Comparison of ENCODE assay signal across 17 cellular contexts in the genomic region with DNA sequence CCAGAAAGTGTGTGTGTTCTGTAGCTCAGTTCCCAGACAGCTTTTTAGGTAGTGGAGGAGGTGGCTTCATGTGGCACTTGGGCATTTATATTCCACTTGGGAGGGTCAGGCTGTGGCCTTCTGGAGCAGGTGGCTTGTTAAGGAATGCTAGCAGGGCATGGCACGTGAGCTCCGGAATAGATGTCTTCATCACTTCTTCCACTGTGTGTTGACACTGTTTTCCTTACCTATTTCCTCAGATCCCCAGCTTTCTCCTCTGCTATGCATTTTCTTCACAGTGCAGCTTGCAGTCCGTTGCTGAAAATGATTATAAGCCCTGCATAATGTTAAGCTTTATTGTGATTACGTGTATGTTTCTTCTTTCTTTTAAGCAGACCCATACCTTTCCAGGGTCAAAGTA. TPM values are rescaled to one million over a fixed set of nuclear protein-coding genes. Genes with fewer than 3 reads are reported as not detected.
DNase-seq lines count a peak whose midpoint lies in the region; ATAC-seq, FAIRE-seq and TF ChIP-seq lines count a peak whose summit lies in the region.
"Had no signal": no experiment of that assay in that cellular context is flagged by ENCODE, and none has a peak within 500 bp of the region (broad histone marks: within the 10 kb centered on the region; RNA-seq: fewer than 3 reads in every experiment).

No MANE protein-coding gene starts in this region.

- H3K79me2 ChIP-seq in ACC112 (ENCODE audit: control insufficient read depth, insufficient read depth, low read length, unreplicated experiment): peaks cover 15% of the 10 kb centered on the region

- no peak for DNase-seq in CD4-positive, alpha-beta T cell
- no peak for DNase-seq in natural killer cell
- DNase-seq in pancreas: no peak
- DNase-seq in GM20000 (ENCODE audit: low spot score): no peak
- DNase-seq: DMS 273 treated with DMSO at 0.1 percent for 48 hours, Kasumi-1, NCI-H1417 treated with DMSO at 0.1 percent for 48 hours, NCI-H2029 treated with DMSO at 0.1 percent for 48 hours, NCI-H2227 treated with DMSO at 0.1 percent for 48 hours, NCI-H526 had no signal

- H3K4me1 Mint-ChIP-seq in CD4-positive, alpha-beta T cell (ENCODE audit: low read depth): peaks cover 26% of the 10 kb centered on the region
- peaks cover 14% of the 10 kb centered on the region for H3K4me1 Mint-ChIP-seq in activated T-helper 17 cell treated with anti-CD3 and anti-CD28 coated beads, Interleukin-2, amount 50 U/mL, for 72 hours
- H3K4me1 Mint-ChIP-seq in natural killer cell: peaks cover 17 to 26% of the 10 kb centered on the region in 2 donors

- CTCF ChIA-PET in CD4-positive, alpha-beta T cell (lab: Charles Lee): no interaction called here

- TF ChIP-seq CTCF in CD4-positive, alpha-beta T cell (IDR thresholded peaks at IDR 0.05): no peak
- TF ChIP-seq CTCF in natural killer cell (IDR thresholded peaks at IDR 0.05): no peak
- no peak for TF ChIP-seq CTCF in pancreas (IDR thresholded peaks at IDR 0.05)
- TF ChIP-seq CTCF in GM20000 (IDR thresholded peaks at IDR 0.05; ENCODE audit: extremely low read depth, missing control alignments): no peak

- peaks cover 69% of the 10 kb centered on the region for H3K36me3 Mint-ChIP-seq in CD4-positive, alpha-beta T cell (ENCODE audit: low read depth)
- H3K36me3 Mint-ChIP-seq in activated T-helper 17 cell treated with anti-CD3 and anti-CD28 coated beads, Interleukin-2, amount 50 U/mL, for 72 hours (ENCODE audit: low read depth): peaks cover 95% of the 10 kb centered on the region
- H3K36me3 Mint-ChIP-seq in natural killer cell: peaks cover 32% of the 10 kb centered on the region

- WGBS in pancreas, 2 donors: 84 to 87% methylated on average over 4 of the region's 4 CpGs

- H2AFZ ChIP-seq in ACC112 (ENCODE audit: low read length, unreplicated experiment): no peak overlapping the region

- no peaks in the 10 kb centered on the region for H3K9me3 ChIP-seq in CD4-positive, alpha-beta T cell (ENCODE audit: control insufficient read depth, low read length)
- no peaks in the 10 kb centered on the region for H3K9me3 ChIP-seq in pancreas
- H3K9me3 ChIP-seq: BLaER1 had no signal

- H3K9me3 Mint-ChIP-seq in CD4-positive, alpha-beta T cell: no peaks in the 10 kb centered on the region
- no peaks in the 10 kb centered on the region for H3K9me3 Mint-ChIP-seq in activated T-helper 17 cell treated with anti-CD3 and anti-CD28 coated beads, Interleukin-2, amount 50 U/mL, for 72 hours
- no peaks in the 10 kb centered on the region for H3K9me3 Mint-ChIP-seq in natural killer cell

- H3K27ac Mint-ChIP-seq in CD4-positive, alpha-beta T cell: peak overlapping the region; percentile 84
- peak overlapping the region; percentile 23 for H3K27ac Mint-ChIP-seq in activated T-helper 17 cell treated with anti-CD3 and anti-CD28 coated beads, Interleukin-2, amount 50 U/mL, for 72 hours
- H3K27ac Mint-ChIP-seq in natural killer cell: peak overlapping the region; percentile 11 to 50

- H3K27me3 ChIP-seq in ACC112 (ENCODE audit: insufficient read depth, low read length): no peaks in the 10 kb centered on the region
- H3K27me3 ChIP-seq in CD4-positive, alpha-beta T cell (ENCODE audit: control insufficient read depth, insufficient read depth, low read length): no peaks in the 10 kb centered on the region
- no peaks in the 10 kb centered on the region for H3K27me3 ChIP-seq in pancreas
- H3K27me3 ChIP-seq: BLaER1 had no signal

- no peak overlapping the region for H3K4me3 Mint-ChIP-seq in CD4-positive, alpha-beta T cell
- no peak overlapping the region for H3K4me3 Mint-ChIP-seq in activated T-helper 17 cell treated with anti-CD3 and anti-CD28 coated beads, Interleukin-2, amount 50 U/mL, for 72 hours
- no peak overlapping the region for H3K4me3 Mint-ChIP-seq in natural killer cell

- H3K27me3 Mint-ChIP-seq in CD4-positive, alpha-beta T cell: no peaks in the 10 kb centered on the region
- H3K27me3 Mint-ChIP-seq in activated T-helper 17 cell treated with anti-CD3 and anti-CD28 coated beads, Interleukin-2, amount 50 U/mL, for 72 hours: no peaks in the 10 kb centered on the region
- H3K27me3 Mint-ChIP-seq in natural killer cell (ENCODE audit: low read depth in 2 of 2): no peaks in the 10 kb centered on the region

- H3K4me1 ChIP-seq in ACC112 (ENCODE audit: control insufficient read depth, insufficient read depth, low read length, unreplicated experiment) (peaks cover 15% of the 10 kb centered on the region), pancreas (peaks cover 2 to 14% (median 5%) of the 10 kb centered on the region in 3 donors)

- intact Hi-C loops in CD4-positive, alpha-beta T cell (cut with DNase I, micrococcal nuclease): no loop called here
- intact Hi-C loops in natural killer cell (cut with micrococcal nuclease) (no loop called here), pancreas (cut with DNase I) (loop anchor here in 1 of 3 donors (10.0 kb wide), 1 partner anchor 115 kb away; no protein-coding TSS in a partner anchor)

- H3K27ac ChIP-seq in ACC112 (ENCODE audit: low read depth, low read length): 0 out of 2 replicates have a peak overlapping the region, but pooled peaks have one; percentile 0
- no peak overlapping the region for H3K27ac ChIP-seq in CD4-positive, alpha-beta T cell (ENCODE audit: low read depth, low read length)
- H3K27ac ChIP-seq in pancreas: no peak overlapping the region
- H3K27ac ChIP-seq: BLaER1 had no signal

- FAIRE-seq in pancreas (lab: Jason Lieb, UNC): no peak
- FAIRE-seq: H1 had no signal

- ATAC-seq in CD4-positive, alpha-beta T cell (ENCODE audit: poor library complexity): no peak
- no peak for ATAC-seq in activated T-helper 17 cell treated with anti-CD3 and anti-CD28 coated beads, Interleukin-2, amount 50 U/mL, for 72 hours (replicated peaks)
- ATAC-seq in natural killer cell (no peak), pancreas (no peak), GM19455 (IDR thresholded peaks at IDR 0.05; ENCODE audit: unreplicated experiment) (no peak)

- no peak overlapping the region for H3K4me3 ChIP-seq in ACC112 (ENCODE audit: low read depth, low read length)
- H3K4me3 ChIP-seq in pancreas: no peak overlapping the region
- H3K4me3 ChIP-seq: BLaER1 had no signal

- POLR2A ChIA-PET in CD4-positive, alpha-beta T cell (lab: Charles Lee): interaction anchor here (1.1 to 1.3 kb wide), 2 partner anchors 26 to 106 kb away, joined by 3 to 4 read pairs; partner anchors contain the start of gene HNRNPH1

- H3K36me3 ChIP-seq in ACC112 (ENCODE audit: insufficient read depth, low read length) (peaks cover 38% of the 10 kb centered on the region), pancreas (peaks cover 16 to 52% (median 42%) of the 10 kb centered on the region in 3 donors)

RNA-seq across cellular contexts. Expression of gene MAML1, which starts 3.3 kb away (rescaled TPM):
- total RNA-seq in CD4-positive, alpha-beta T cell: 10 to 100 TPM; 21.8 to 22.2 TPM
- 10 to 100 TPM; 26.7 to 42.4 TPM for total RNA-seq in activated T-helper 17 cell treated with anti-CD3 and anti-CD28 coated beads, Interleukin-2, amount 50 U/mL, for 72 hours
- total RNA-seq in natural killer cell: 10 to 100 TPM; 28.8 to 45.4 (median 37.6) TPM
- total RNA-seq in pancreas: 10 to 100 TPM; 10.7 to 18.0 (median 11.5) TPM
- 1 to 10 TPM; 7.1 TPM for polyA plus RNA-seq in pancreas

RNA-seq across cellular contexts. Expression of gene CANX, which starts 30.5 kb away (rescaled TPM):
- total RNA-seq in CD4-positive, alpha-beta T cell: 100 to 1,000 TPM; 150 to 152 TPM
- 100 to 1,000 TPM; 605 to 614 TPM for total RNA-seq in activated T-helper 17 cell treated with anti-CD3 and anti-CD28 coated beads, Interleukin-2, amount 50 U/mL, for 72 hours
- 100 to 1,000 TPM; 233 to 291 (median 260) TPM for total RNA-seq in natural killer cell
- 100 to 1,000 TPM; 353 to 633 (median 516) TPM for total RNA-seq in pancreas
- polyA plus RNA-seq in pancreas: 100 to 1,000 TPM in 1 of 2 donors, 10 to 100 TPM in 1; 66.3 to 117 TPM

RNA-seq across cellular contexts. Expression of gene CBY3, which starts 48.5 kb away (rescaled TPM):
- total RNA-seq in CD4-positive, alpha-beta T cell: under 1 TPM; 0.36 to 0.64 TPM
- not detected for total RNA-seq in activated T-helper 17 cell treated with anti-CD3 and anti-CD28 coated beads, Interleukin-2, amount 50 U/mL, for 72 hours
- total RNA-seq in natural killer cell (not detected), pancreas (not detected)
- not detected for polyA plus RNA-seq in pancreas
- total RNA-seq: Daoy, SK-MEL-5 had no signal

Comparison
In these comparisons a context has a peak if more than half of its experiments do, and no peak if none do; other contexts are left out.
1. H3K27ac Mint-ChIP-seq: peak in every context shown above with its lines; median percentile 84 in CD4-positive, alpha-beta T cell; 30 in natural killer cell; 23 in activated T-helper 17 cell treated with anti-CD3 and anti-CD28 coated beads, Interleukin-2, amount 50 U/mL, for 72 hours.